In genomic region chr15:88800026-88800425, GRCh38 we compare ENCODE assay signal across 17 cellular contexts. TPM values are rescaled to one million over a fixed set of nuclear protein-coding genes. Genes with fewer than 3 reads are reported as not detected.
DNase-seq lines count a peak whose midpoint lies in the region; ATAC-seq, FAIRE-seq and TF ChIP-seq lines count a peak whose summit lies in the region.
"Had no signal": no experiment of that assay in that cellular context is flagged by ENCODE, and none has a peak within 500 bp of the region (broad histone marks: within the 10 kb centered on the region; RNA-seq: fewer than 3 reads in every experiment).

No MANE protein-coding gene starts in this region.

- CTCF ChIA-PET in endothelial cell of umbilical vein (lab: Charles Lee): interaction anchor here (1.2 to 1.5 kb wide), 4 partner anchors 19 to 161 kb away, joined by 3 to 6 read pairs (median 4); partner anchors contain the start of gene ISG20

- no peaks in the 10 kb centered on the region for H3K9me3 Mint-ChIP-seq in natural killer cell
- H3K9me3 Mint-ChIP-seq: activated CD4-positive, alpha-beta T cell treated with anti-CD3 and anti-CD28 coated beads, Interleukin-2, amount 10 ng/mL, durations not matched to agents 24 days and 14 days; activated naive CD8-positive, alpha-beta T cell treated with anti-CD3 and anti-CD28 coated beads, Interleukin-2, amount 10 ng/mL, durations not matched to agents 7 days and 5 days had no signal

- no peaks in the 10 kb centered on the region for H3K9me2 ChIP-seq in GM23248 (ENCODE audit: insufficient read depth)

- H4K20me1 ChIP-seq in GM23248 (ENCODE audit: insufficient read depth) (no peaks in the 10 kb centered on the region), endothelial cell of umbilical vein (replicated peaks; ENCODE audit: control insufficient read depth, extremely low read depth, insufficient read depth, low read length) (no peaks in the 10 kb centered on the region), osteoblast (ENCODE audit: insufficient read depth, low read length) (peaks cover 4% of the 10 kb centered on the region)

- no peaks in the 10 kb centered on the region for H3K9me1 ChIP-seq in endothelial cell of umbilical vein (replicated peaks; ENCODE audit: control insufficient read depth, extremely low read depth, insufficient read depth, low read length)

- 25 to 53% methylated on average over 1 of the region's 1 CpG for WGBS in GM23248 (ENCODE audit: low coverage in 1 of 2, low lambda C conversion rate in 2 of 2, missing lambda C conversion rate in 2 of 2), 2 experiments

- H3K36me3 ChIP-seq in GM23248 (ENCODE audit: low read depth) (no peaks in the 10 kb centered on the region), MG63 (no peaks in the 10 kb centered on the region), endothelial cell of umbilical vein (ENCODE audit: control insufficient read depth in 2 of 2, extremely low read depth in 1 of 2, insufficient read depth in 2 of 2, low read length in 2 of 2) (no peaks in the 10 kb centered on the region), osteoblast (ENCODE audit: insufficient read depth, low read length) (no peaks in the 10 kb centered on the region)
- H3K36me3 ChIP-seq: heart left ventricle, pancreas had no signal

- intact Hi-C loops in endothelial cell of umbilical vein (cut with micrococcal nuclease) (no loop called here), natural killer cell (cut with micrococcal nuclease) (no loop called here)

- no peak overlapping the region for H3K4me3 ChIP-seq in GM23248
- H3K4me3 ChIP-seq in MG63: no peak overlapping the region
- H3K4me3 ChIP-seq in endothelial cell of umbilical vein (replicated peaks in 1 of 3; ENCODE audit: insufficient read depth in 1 of 3, low read depth in 1 of 3, low read length in 3 of 3): no peak overlapping the region
- H3K4me3 ChIP-seq in osteoblast (ENCODE audit: insufficient read depth, low read length): no peak overlapping the region
- H3K4me3 ChIP-seq: heart left ventricle, pancreas had no signal

- H3K4me3 Mint-ChIP-seq in natural killer cell: no peak overlapping the region
- H3K4me3 Mint-ChIP-seq: activated CD4-positive, alpha-beta T cell treated with anti-CD3 and anti-CD28 coated beads, Interleukin-2, amount 10 ng/mL, durations not matched to agents 24 days and 14 days; activated naive CD8-positive, alpha-beta T cell treated with anti-CD3 and anti-CD28 coated beads, Interleukin-2, amount 10 ng/mL, durations not matched to agents 7 days and 5 days; CD4-positive, CD25-positive, alpha-beta regulatory T cell had no signal

- H3K79me2 ChIP-seq in GM23248 (ENCODE audit: insufficient read depth): no peaks in the 10 kb centered on the region
- H3K79me2 ChIP-seq in endothelial cell of umbilical vein (ENCODE audit: control insufficient read depth, insufficient read depth, low read length): no peaks in the 10 kb centered on the region
- peaks cover 9% of the 10 kb centered on the region for H3K79me2 ChIP-seq in osteoblast (ENCODE audit: insufficient read depth, low read length)

- no peak for TF ChIP-seq POLR2A in endothelial cell of umbilical vein (IDR thresholded peaks at IDR 0.05; ENCODE audit: low read depth, low read length)

- H3K27ac ChIP-seq in GM23248: no peak overlapping the region
- no peak overlapping the region for H3K27ac ChIP-seq in endothelial cell of umbilical vein (ENCODE audit: insufficient read depth, low read depth, low read length)
- no peak overlapping the region for H3K27ac ChIP-seq in osteoblast (ENCODE audit: low read depth, low read length)
- H3K27ac ChIP-seq: heart left ventricle, pancreas had no signal

- no peak overlapping the region for H3K9ac ChIP-seq in GM23248
- no peak overlapping the region for H3K9ac ChIP-seq in endothelial cell of umbilical vein (replicated peaks; ENCODE audit: extremely low read depth, insufficient read depth, low read length)

- dilution Hi-C loops in endothelial cell of umbilical vein (cut with MboI; ENCODE audit: extremely low pct_ligation_motif_present, low sequenced_read_pairs): no loop called here

- BruUV-seq in endothelial cell of umbilical vein (replicated peaks; lab: Mats Ljungman, UMichigan): no TSS peak

- H2AFZ ChIP-seq in GM23248: no peak overlapping the region
- no peak overlapping the region for H2AFZ ChIP-seq in endothelial cell of umbilical vein (ENCODE audit: low read depth, low read length)
- no peak overlapping the region for H2AFZ ChIP-seq in osteoblast (ENCODE audit: low read length)

- ATAC-seq in natural killer cell (no peak), GM21423 (IDR thresholded peaks at IDR 0.05; ENCODE audit: unreplicated experiment) (no peak)
- ATAC-seq in activated CD4-positive, CD25-positive, alpha-beta regulatory T cell treated with anti-CD3 and anti-CD28 coated beads, Interleukin-2, amount 50 U/mL, for 24 hours: no peak
- ATAC-seq: heart left ventricle, pancreas had no signal

- DNase-seq in GM23248 (peak; percentile 53), MG63 (peak; percentile 72), endothelial cell of umbilical vein (ENCODE audit: low read depth, low spot score) (peak; percentile 10), osteoblast (ENCODE audit: insufficient read length, low spot score, missing footprints) (peak; percentile 97), natural killer cell (no peak)
- DNase-seq: activated CD4-positive, alpha-beta T cell treated with anti-CD3 and anti-CD28 coated beads, Interleukin-2, amount 10 ng/mL, durations not matched to agents 24 days and 14 days; activated naive CD8-positive, alpha-beta T cell treated with anti-CD3 and anti-CD28 coated beads, Interleukin-2, amount 10 ng/mL, durations not matched to agents 7 days and 5 days; CD4-positive, CD25-positive, alpha-beta regulatory T cell; DND-41; heart left ventricle; NCI-H748 treated with DMSO at 0.1 percent for 48 hours; pancreas had no signal

- H3K4me1 ChIP-seq in GM23248 (ENCODE audit: insufficient read depth) (no peaks in the 10 kb centered on the region), endothelial cell of umbilical vein (ENCODE audit: control insufficient read depth, extremely low read depth, insufficient read depth, low read length) (no peaks in the 10 kb centered on the region), osteoblast (ENCODE audit: insufficient read depth, low read length) (peaks cover 12% of the 10 kb centered on the region)
- H3K4me1 ChIP-seq: pancreas had no signal

- POLR2A ChIA-PET in endothelial cell of umbilical vein (lab: Charles Lee): no interaction called here

- peaks cover 0 to 4% of the 10 kb centered on the region in 2 donors for H3K4me1 Mint-ChIP-seq in natural killer cell

- H3F3A ChIP-seq in GM23248 (ENCODE audit: insufficient read depth): no peaks in the 10 kb centered on the region

- peaks cover 62 to 87% of the 10 kb centered on the region in 2 donors for H3K27me3 Mint-ChIP-seq in natural killer cell (ENCODE audit: low read depth in 2 of 2)

- H3K4me2 ChIP-seq in GM23248 (ENCODE audit: unreplicated experiment): no peak overlapping the region
- no peak overlapping the region for H3K4me2 ChIP-seq in endothelial cell of umbilical vein (ENCODE audit: insufficient read depth, low read length)
- H3K4me2 ChIP-seq in osteoblast (ENCODE audit: insufficient read depth, low read length): no peak overlapping the region

- no peaks in the 10 kb centered on the region for H3K36me3 Mint-ChIP-seq in natural killer cell
- H3K36me3 Mint-ChIP-seq: activated naive CD8-positive, alpha-beta T cell treated with anti-CD3 and anti-CD28 coated beads, Interleukin-2, amount 10 ng/mL, durations not matched to agents 7 days and 5 days; CD4-positive, CD25-positive, alpha-beta regulatory T cell had no signal

- in situ Hi-C loops in GM23248 (cut with MboI): no loop called here

- TF ChIP-seq CTCF in endothelial cell of umbilical vein (IDR thresholded peaks at IDR 0.05; ENCODE audit: extremely low read depth in 1 of 2, insufficient read depth in 1 of 2, low read depth in 1 of 2, low read length in 2 of 2) (no peak), osteoblast (IDR thresholded peaks at IDR 0.05; ENCODE audit: extremely low read depth, low read depth, low read length) (no peak), natural killer cell (IDR thresholded peaks at IDR 0.05) (no peak)

- peak; percentile 40 for FAIRE-seq in endothelial cell of umbilical vein (lab: Jason Lieb, UNC)
- FAIRE-seq: endometrium, GM12891, pancreas had no signal

- peaks cover 28% of the 10 kb centered on the region for H3K27me3 ChIP-seq in GM23248 (replicated peaks; ENCODE audit: insufficient read depth)
- peaks cover 30% of the 10 kb centered on the region for H3K27me3 ChIP-seq in MG63
- H3K27me3 ChIP-seq in endothelial cell of umbilical vein (ENCODE audit: control insufficient read depth in 2 of 2, insufficient read depth in 2 of 2, low read length in 2 of 2): peaks cover 29 to 30% of the 10 kb centered on the region in 2 experiments
- H3K27me3 ChIP-seq in osteoblast (ENCODE audit: insufficient read depth, low read length): peaks cover 29% of the 10 kb centered on the region

- H3K9me3 ChIP-seq in GM23248 (ENCODE audit: low read depth): no peaks in the 10 kb centered on the region
- no peaks in the 10 kb centered on the region for H3K9me3 ChIP-seq in MG63
- H3K9me3 ChIP-seq in endothelial cell of umbilical vein (replicated peaks; ENCODE audit: control insufficient read depth, insufficient read depth, low read length): no peaks in the 10 kb centered on the region
- H3K9me3 ChIP-seq in osteoblast (ENCODE audit: low read depth, low read length): no peaks in the 10 kb centered on the region
- H3K9me3 ChIP-seq: heart left ventricle, pancreas had no signal

- H3K27ac Mint-ChIP-seq in natural killer cell: no peak overlapping the region
- H3K27ac Mint-ChIP-seq: activated CD4-positive, alpha-beta T cell treated with anti-CD3 and anti-CD28 coated beads, Interleukin-2, amount 10 ng/mL, durations not matched to agents 24 days and 14 days; activated naive CD8-positive, alpha-beta T cell treated with anti-CD3 and anti-CD28 coated beads, Interleukin-2, amount 10 ng/mL, durations not matched to agents 7 days and 5 days; CD4-positive, CD25-positive, alpha-beta regulatory T cell had no signal

TF ChIP-seq in endothelial cell of umbilical vein, 7 proteins besides CTCF, POLR2A, EP300 and RAD21 (continues in another document):
- no peak for TF ChIP-seq MYC (IDR thresholded peaks at IDR 0.05; ENCODE audit: low read depth, low read length)

RNA-seq across cellular contexts. Expression of gene ACAN, which starts 3.2 kb away (rescaled TPM):
- not detected in 2 replicates for total RNA-seq in GM23248 (2014; rRNA removed; shearing (Covaris generic))
- polyA plus RNA-seq in GM23248 (2016; fragmentation: Nextera tagmentation; extraction: Ambion mirVana): not detected in 2 replicates
- 0.05 and 0.16 TPM in 2 replicates for total RNA-seq in MG63 (2014; rRNA removed; shearing (Covaris generic); ENCODE audit: low replicate concordance)
- not detected in 2 replicates for total RNA-seq in endothelial cell of umbilical vein
- not detected in 2 replicates for polyA plus RNA-seq in endothelial cell of umbilical vein
- not detected in 2 replicates for polyA plus RNA-seq in endothelial cell of umbilical vein (2011; cell fraction: cytosol; rRNA removed)
- polyA plus RNA-seq in endothelial cell of umbilical vein (2011; cell fraction: nucleus; rRNA removed): not detected in 2 replicates
- polyA plus RNA-seq in endothelial cell of umbilical vein (2012): 0.01 TPM in 1 of 2 replicates, not detected in the other
- not detected in 2 replicates for polyA minus RNA-seq in endothelial cell of umbilical vein
- not detected for polyA minus RNA-seq in endothelial cell of umbilical vein (2011; cell fraction: cytosol; rRNA and poly(A)+ RNA removed)
- not detected in 2 replicates for polyA minus RNA-seq in endothelial cell of umbilical vein (2011; cell fraction: nucleus; rRNA and poly(A)+ RNA removed)
- total RNA-seq in osteoblast: 4.7 and 12.7 TPM in 2 replicates
- total RNA-seq in natural killer cell: not detected
- total RNA-seq: activated CD4-positive, alpha-beta T cell treated with anti-CD3 and anti-CD28 coated beads, Interleukin-2, amount 10 ng/mL, durations not matched to agents 24 days and 14 days; activated naive CD8-positive, alpha-beta T cell treated with anti-CD3 and anti-CD28 coated beads, Interleukin-2, amount 10 ng/mL, durations not matched to agents 7 days and 5 days; CD4-positive, CD25-positive, alpha-beta regulatory T cell; T-helper 2 cell treated with Interferon-gamma antibody and Interleukin-4, amounts not matched to agents 100 ng/mL and 5 ng/mL, for 36 hours had no signal
